ENCODE assay signal across 1 cellular context in the genomic region with DNA sequence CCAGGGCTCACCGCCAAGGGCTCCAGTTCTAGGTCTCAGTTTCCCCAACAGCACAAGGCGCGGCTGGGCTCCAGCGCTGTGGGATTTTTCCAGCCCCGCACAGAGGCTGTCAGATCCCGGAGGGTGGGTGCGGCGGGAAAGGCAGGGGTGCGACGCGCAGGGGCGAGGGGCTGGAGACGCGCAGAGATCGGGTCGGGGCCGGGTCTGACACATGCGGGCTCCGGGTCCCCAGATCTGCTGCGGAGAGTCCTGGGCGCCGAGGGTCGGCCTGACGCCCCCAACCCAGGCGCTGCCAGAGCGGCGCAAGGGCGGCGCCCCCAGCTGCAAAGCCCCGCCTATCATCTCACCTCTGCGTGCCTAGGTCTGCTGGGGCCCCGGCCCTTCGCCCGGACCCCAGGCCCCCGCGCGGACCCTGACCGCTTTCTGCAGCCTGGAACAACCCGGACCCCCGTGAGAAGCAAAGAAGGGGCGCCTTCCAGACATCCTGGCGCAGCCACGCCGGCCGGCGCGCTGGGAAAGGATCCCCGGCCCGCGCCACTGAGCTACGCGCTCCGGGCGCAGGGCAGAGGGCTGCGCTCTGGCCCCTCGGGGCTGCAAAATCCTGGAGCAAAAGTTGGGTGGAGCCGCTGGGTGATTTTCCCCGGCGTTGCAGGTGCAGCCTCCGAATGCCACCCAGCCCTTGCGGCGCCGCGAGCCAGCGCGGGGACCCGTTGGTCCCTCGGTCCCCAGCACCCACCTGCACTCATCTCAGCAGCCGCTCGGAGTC.
A peak's percentile ranks its signal among the peaks of the same experiment; 100 is the strongest.
TF ChIP-seq lines count a peak whose summit lies in the region.

No MANE protein-coding gene starts in this region.

TF ChIP-seq in HepG2, 621 proteins besides CTCF, POLR2A, EP300 and RAD21:
- TF ChIP-seq ZSCAN29 (CRISPR knock-in tag; conservative IDR thresholded peaks at IDR 0.05) = no peak
- TF ChIP-seq BCL6 (CRISPR knock-in tag; IDR thresholded peaks at IDR 0.05) = no peak
- no peak for TF ChIP-seq KLF11 (CRISPR knock-in tag; IDR thresholded peaks at IDR 0.05)
- TF ChIP-seq JUNB (CRISPR knock-in tag; IDR thresholded peaks at IDR 0.05; ENCODE audit: borderline replicate concordance) = no peak
- no peak for TF ChIP-seq PTBP1 (IDR thresholded peaks at IDR 0.05; ENCODE audit: low read depth, low read length, poor library complexity, severe bottlenecking)
- TF ChIP-seq ZKSCAN1 (IDR thresholded peaks at IDR 0.05; ENCODE audit: low read length) = no peak
- TF ChIP-seq ZNF567 (CRISPR knock-in tag; IDR thresholded peaks at IDR 0.05; ENCODE audit: borderline replicate concordance) = no peak
- no peak for TF ChIP-seq SAP130 (CRISPR knock-in tag; IDR thresholded peaks at IDR 0.05; ENCODE audit: low read depth)
- no peak for TF ChIP-seq ZNF749 (CRISPR knock-in tag; IDR thresholded peaks at IDR 0.05; ENCODE audit: borderline replicate concordance)
- TF ChIP-seq EHMT2 (IDR thresholded peaks at IDR 0.05; ENCODE audit: borderline replicate concordance, low read depth, low read length) = no peak
- TF ChIP-seq, protein P1, sequence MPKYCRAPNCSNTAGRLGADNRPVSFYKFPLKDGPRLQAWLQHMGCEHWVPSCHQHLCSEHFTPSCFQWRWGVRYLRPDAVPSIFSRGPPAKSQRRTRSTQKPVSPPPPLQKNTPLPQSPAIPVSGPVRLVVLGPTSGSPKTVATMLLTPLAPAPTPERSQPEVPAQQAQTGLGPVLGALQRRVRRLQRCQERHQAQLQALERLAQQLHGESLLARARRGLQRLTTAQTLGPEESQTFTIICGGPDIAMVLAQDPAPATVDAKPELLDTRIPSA (CRISPR knock-in tag; IDR thresholded peaks at IDR 0.05; ENCODE audit: borderline replicate concordance) = no peak
- no peak for TF ChIP-seq RNF2 (conservative IDR thresholded peaks at IDR 0.05; ENCODE audit: low read depth)
- no peak for TF ChIP-seq BCL3 (CRISPR knock-in tag; IDR thresholded peaks at IDR 0.05)
- TF ChIP-seq, protein P2, sequence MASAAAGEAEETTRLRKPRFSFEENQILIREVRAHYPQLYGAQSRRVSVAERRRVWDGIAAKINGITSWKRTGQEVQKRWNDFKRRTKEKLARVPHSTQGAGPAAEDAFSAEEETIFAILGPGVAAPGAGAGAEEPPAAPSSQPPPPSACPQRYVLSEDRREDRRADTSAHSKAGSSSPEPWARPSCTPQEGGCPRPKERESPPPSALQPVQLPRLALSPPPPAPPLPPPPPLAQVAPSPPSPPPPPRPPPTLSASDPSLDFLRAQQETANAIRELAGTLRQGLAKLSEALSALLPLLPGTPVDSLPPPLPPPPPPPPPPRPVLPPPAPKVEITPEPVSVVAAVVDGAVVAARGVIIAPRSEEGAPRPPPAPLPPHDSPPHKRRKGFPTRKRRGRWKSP (CRISPR knock-in tag; IDR thresholded peaks at IDR 0.05) = peak; percentile 60; the same call in 1 of the 2 replicates
- no peak for TF ChIP-seq KDM4B (CRISPR knock-in tag; IDR thresholded peaks at IDR 0.05)
- no peak for TF ChIP-seq ZNF816 (CRISPR knock-in tag; IDR thresholded peaks at IDR 0.05; ENCODE audit: borderline replicate concordance)
- no peak for TF ChIP-seq ZSCAN31 (CRISPR knock-in tag; IDR thresholded peaks at IDR 0.05; ENCODE audit: low read depth)
- TF ChIP-seq RORA (CRISPR knock-in tag; IDR thresholded peaks at IDR 0.05) = no peak
- TF ChIP-seq ZNF383 (CRISPR knock-in tag; IDR thresholded peaks at IDR 0.05; ENCODE audit: borderline replicate concordance) = no peak
- TF ChIP-seq NKX3-1 (CRISPR knock-in tag; IDR thresholded peaks at IDR 0.05) = no peak
- 0 out of 2 replicates have a peak, but pooled peaks have one; percentile 7 for TF ChIP-seq ETV6 (CRISPR knock-in tag; conservative IDR thresholded peaks at IDR 0.05)
- TF ChIP-seq, protein P3, sequence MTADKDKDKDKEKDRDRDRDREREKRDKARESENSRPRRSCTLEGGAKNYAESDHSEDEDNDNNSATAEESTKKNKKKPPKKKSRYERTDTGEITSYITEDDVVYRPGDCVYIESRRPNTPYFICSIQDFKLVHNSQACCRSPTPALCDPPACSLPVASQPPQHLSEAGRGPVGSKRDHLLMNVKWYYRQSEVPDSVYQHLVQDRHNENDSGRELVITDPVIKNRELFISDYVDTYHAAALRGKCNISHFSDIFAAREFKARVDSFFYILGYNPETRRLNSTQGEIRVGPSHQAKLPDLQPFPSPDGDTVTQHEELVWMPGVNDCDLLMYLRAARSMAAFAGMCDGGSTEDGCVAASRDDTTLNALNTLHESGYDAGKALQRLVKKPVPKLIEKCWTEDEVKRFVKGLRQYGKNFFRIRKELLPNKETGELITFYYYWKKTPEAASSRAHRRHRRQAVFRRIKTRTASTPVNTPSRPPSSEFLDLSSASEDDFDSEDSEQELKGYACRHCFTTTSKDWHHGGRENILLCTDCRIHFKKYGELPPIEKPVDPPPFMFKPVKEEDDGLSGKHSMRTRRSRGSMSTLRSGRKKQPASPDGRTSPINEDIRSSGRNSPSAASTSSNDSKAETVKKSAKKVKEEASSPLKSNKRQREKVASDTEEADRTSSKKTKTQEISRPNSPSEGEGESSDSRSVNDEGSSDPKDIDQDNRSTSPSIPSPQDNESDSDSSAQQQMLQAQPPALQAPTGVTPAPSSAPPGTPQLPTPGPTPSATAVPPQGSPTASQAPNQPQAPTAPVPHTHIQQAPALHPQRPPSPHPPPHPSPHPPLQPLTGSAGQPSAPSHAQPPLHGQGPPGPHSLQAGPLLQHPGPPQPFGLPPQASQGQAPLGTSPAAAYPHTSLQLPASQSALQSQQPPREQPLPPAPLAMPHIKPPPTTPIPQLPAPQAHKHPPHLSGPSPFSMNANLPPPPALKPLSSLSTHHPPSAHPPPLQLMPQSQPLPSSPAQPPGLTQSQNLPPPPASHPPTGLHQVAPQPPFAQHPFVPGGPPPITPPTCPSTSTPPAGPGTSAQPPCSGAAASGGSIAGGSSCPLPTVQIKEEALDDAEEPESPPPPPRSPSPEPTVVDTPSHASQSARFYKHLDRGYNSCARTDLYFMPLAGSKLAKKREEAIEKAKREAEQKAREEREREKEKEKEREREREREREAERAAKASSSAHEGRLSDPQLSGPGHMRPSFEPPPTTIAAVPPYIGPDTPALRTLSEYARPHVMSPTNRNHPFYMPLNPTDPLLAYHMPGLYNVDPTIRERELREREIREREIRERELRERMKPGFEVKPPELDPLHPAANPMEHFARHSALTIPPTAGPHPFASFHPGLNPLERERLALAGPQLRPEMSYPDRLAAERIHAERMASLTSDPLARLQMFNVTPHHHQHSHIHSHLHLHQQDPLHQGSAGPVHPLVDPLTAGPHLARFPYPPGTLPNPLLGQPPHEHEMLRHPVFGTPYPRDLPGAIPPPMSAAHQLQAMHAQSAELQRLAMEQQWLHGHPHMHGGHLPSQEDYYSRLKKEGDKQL (CRISPR knock-in tag; IDR thresholded peaks at IDR 0.05; ENCODE audit: low read depth) = no peak
- no peak for TF ChIP-seq SKIL (CRISPR knock-in tag; IDR thresholded peaks at IDR 0.05; ENCODE audit: borderline replicate concordance)
- TF ChIP-seq ZNF772 (CRISPR knock-in tag; IDR thresholded peaks at IDR 0.05) = no peak
- TF ChIP-seq CCDC6 (CRISPR knock-in tag; IDR thresholded peaks at IDR 0.05) = peak; percentile 56
- TF ChIP-seq ZFYVE20 (CRISPR knock-in tag; IDR thresholded peaks at IDR 0.05; ENCODE audit: borderline replicate concordance, low read depth) = no peak
- TF ChIP-seq ZNF121 (CRISPR knock-in tag; IDR thresholded peaks at IDR 0.05) = no peak
- no peak for TF ChIP-seq SUZ12 (IDR thresholded peaks at IDR 0.05; ENCODE audit: low read depth, low read length)
- TF ChIP-seq RFXAP (CRISPR knock-in tag; IDR thresholded peaks at IDR 0.05; ENCODE audit: borderline replicate concordance) = 0 out of 2 replicates have a peak, but pooled peaks have one; percentile 12
- TF ChIP-seq ZNF883 (CRISPR knock-in tag; IDR thresholded peaks at IDR 0.05; ENCODE audit: not compliant biosample characterization) = no peak
